13 cellular contexts compared by ENCODE assay signal in the genomic region with DNA sequence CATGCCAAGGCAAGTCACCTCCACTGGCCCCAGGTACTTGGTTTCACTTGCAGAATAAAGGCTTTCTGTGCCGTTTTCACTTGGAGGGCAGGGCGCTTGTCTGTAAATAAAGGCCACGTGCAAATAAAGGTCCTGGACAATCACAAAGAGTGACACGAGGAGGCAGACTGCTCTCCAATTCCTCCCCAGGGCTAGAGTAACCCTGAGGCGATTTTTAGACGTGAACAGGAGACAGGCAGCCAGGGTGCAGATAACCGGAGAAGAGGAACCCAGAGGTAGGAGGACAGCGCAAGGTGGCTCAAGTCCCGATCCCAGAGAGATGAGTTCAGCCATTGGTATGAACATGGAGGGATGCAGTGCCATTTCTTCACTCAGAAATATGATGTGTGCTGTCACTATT.
DNase-seq lines count a peak whose midpoint lies in the region; ATAC-seq and TF ChIP-seq lines count a peak whose summit lies in the region.
"Had no signal": no experiment of that assay in that cellular context is flagged by ENCODE, and none has a peak within 500 bp of the region (broad histone marks: within the 10 kb centered on the region; RNA-seq: fewer than 3 reads in every experiment).

No MANE protein-coding gene starts in this region.

- ATAC-seq in GM23338 = no peak
- ATAC-seq: A549; CD8-positive, alpha-beta T cell had no signal

- H3K36me3 ChIP-seq in GM23338 (ENCODE audit: insufficient read depth) (no peaks in the 10 kb centered on the region; the same call in 1 of the 2 replicates), trophoblast cell (ENCODE audit: control insufficient read depth in 1 of 2, insufficient read depth in 2 of 2, low read length in 2 of 2) (no peaks in the 10 kb centered on the region)

- no peak overlapping the region for H3K27ac Mint-ChIP-seq in GM23338
- H3K27ac Mint-ChIP-seq: CD8-positive, alpha-beta T cell; HFFc6 had no signal

- H2BK12ac ChIP-seq in trophoblast cell (ENCODE audit: low read length) = no peak overlapping the region

- DNase-seq in NCI-H2196 (lab: John Stamatoyannopoulos, UW; ENCODE audit: unreplicated experiment) (peak; percentile 13), NCI-H2196 treated with DMSO at 0.1 percent for 48 hours (lab: John Stamatoyannopoulos, UW; ENCODE audit: unreplicated experiment) (no peak), COLO668 (lab: John Stamatoyannopoulos, UW; ENCODE audit: unreplicated experiment) (peak; percentile 29), GM23338 (ENCODE audit: low spot score) (no peak), trophoblast cell (peak; percentile 50 to 80), NCI-H2107 (lab: John Stamatoyannopoulos, UW) (no peak)
- DNase-seq: Calu3; CD8-positive, alpha-beta T cell; DMS 273 treated with DMSO at 0.1 percent for 48 hours; HCEC 1CT; HFFc6 had no signal

- H3K27ac ChIP-seq in GM23338 (ENCODE audit: low read depth) = no peak overlapping the region
- no peak overlapping the region for H3K27ac ChIP-seq in trophoblast cell (ENCODE audit: low read depth, low read length)
- H3K27ac ChIP-seq: A549 had no signal

- no peak overlapping the region for H3K4ac ChIP-seq in trophoblast cell (ENCODE audit: low read depth, low read length)

- H3K9me3 ChIP-seq in trophoblast cell (ENCODE audit: insufficient read depth, low read depth, low read length) = no peaks in the 10 kb centered on the region
- H3K9me3 ChIP-seq: A549 had no signal

- no peak overlapping the region for H3K23ac ChIP-seq in trophoblast cell (ENCODE audit: low read length)

- H3K36me3 Mint-ChIP-seq in GM23338 (ENCODE audit: low read depth) = no peaks in the 10 kb centered on the region
- H3K36me3 Mint-ChIP-seq: CD14-positive monocyte; CD8-positive, alpha-beta T cell had no signal

- H4K91ac ChIP-seq in trophoblast cell (ENCODE audit: low read depth, low read length) = no peak overlapping the region

- H4K20me1 ChIP-seq in GM23338 (replicated peaks; ENCODE audit: insufficient read depth) = no peaks in the 10 kb centered on the region

- H4K12ac ChIP-seq in trophoblast cell (ENCODE audit: low read depth, low read length) = no peak overlapping the region

- TF ChIP-seq CTCF in GM23338 (conservative IDR thresholded peaks at IDR 0.05; ENCODE audit: low read depth in 2 of 2) = no peak

- H3K18ac ChIP-seq in trophoblast cell (ENCODE audit: low read length) = no peak overlapping the region

- no peaks in the 10 kb centered on the region for H3K79me1 ChIP-seq in trophoblast cell (ENCODE audit: low read length)

- no peak overlapping the region for H3K9ac ChIP-seq in trophoblast cell (ENCODE audit: low read length)

- H3K4me2 ChIP-seq in GM23338 = no peak overlapping the region
- no peak overlapping the region for H3K4me2 ChIP-seq in trophoblast cell (ENCODE audit: low read length)
- H3K4me2 ChIP-seq: A549 had no signal

- H3K27me3 Mint-ChIP-seq in GM23338 (ENCODE audit: insufficient read depth, low read depth, poor library complexity) = peaks cover 3% of the 10 kb centered on the region

- H2BK120ac ChIP-seq in trophoblast cell (ENCODE audit: insufficient read depth, low read length, poor library complexity) = no peak overlapping the region

- WGBS in trophoblast cell (ENCODE audit: extremely low coverage, insufficient coverage, insufficient read length) = no CpG with 5 or more reads among the region's 9 CpGs

- H3K4me1 Mint-ChIP-seq in GM23338 = no peaks in the 10 kb centered on the region
- H3K4me1 Mint-ChIP-seq: CD14-positive monocyte had no signal

- no peaks in the 10 kb centered on the region for H3K79me2 ChIP-seq in GM23338 (replicated peaks; ENCODE audit: insufficient read depth)
- H3K79me2 ChIP-seq in trophoblast cell (ENCODE audit: control insufficient read depth, insufficient read depth, low read length, poor library complexity) = no peaks in the 10 kb centered on the region

- H4K8ac ChIP-seq in trophoblast cell (ENCODE audit: low read depth, low read length) = no peak overlapping the region

- no peak overlapping the region for H3K14ac ChIP-seq in trophoblast cell (ENCODE audit: low read length)

- H3K4me1 ChIP-seq in GM23338 (ENCODE audit: insufficient read depth) = no peaks in the 10 kb centered on the region
- no peaks in the 10 kb centered on the region for H3K4me1 ChIP-seq in trophoblast cell (ENCODE audit: control insufficient read depth in 1 of 2, insufficient read depth in 2 of 2, low read length in 2 of 2)
- H3K4me1 ChIP-seq: A549 had no signal

- H2AFZ ChIP-seq in GM23338 = peak overlapping the region; percentile 56; the same call in 1 of the 2 replicates
- H2AFZ ChIP-seq in trophoblast cell (ENCODE audit: insufficient read depth, low read length, poor library complexity) = no peak overlapping the region

- H2BK5ac ChIP-seq in trophoblast cell (ENCODE audit: low read depth, low read length, poor library complexity) = no peak overlapping the region

- H3K4me3 Mint-ChIP-seq in GM23338 = no peak overlapping the region
- H3K4me3 Mint-ChIP-seq: CD14-positive monocyte; CD8-positive, alpha-beta T cell; HFFc6 had no signal

- H2AK5ac ChIP-seq in trophoblast cell (ENCODE audit: low read length) = no peak overlapping the region

- H3K27me3 ChIP-seq in GM23338 (ENCODE audit: insufficient read depth) (no peaks in the 10 kb centered on the region), trophoblast cell (ENCODE audit: insufficient read depth, low read length) (no peaks in the 10 kb centered on the region)

- no peaks in the 10 kb centered on the region; the same call in 2 of the 3 replicates for H3K9me3 Mint-ChIP-seq in GM23338

- no peaks in the 10 kb centered on the region for H3F3A ChIP-seq in GM23338 (replicated peaks; ENCODE audit: low read depth)

- no peak overlapping the region for H3K4me3 ChIP-seq in GM23338
- H3K4me3 ChIP-seq in trophoblast cell (ENCODE audit: low read depth, low read length) = no peak overlapping the region
- H3K4me3 ChIP-seq: A549 had no signal

- H3K9me2 ChIP-seq in GM23338 (ENCODE audit: insufficient read depth) = 0 out of 2 replicates have a peak, but pooled peaks cover 3% of the 10 kb centered on the region

TF ChIP-seq in GM23338, 12 proteins besides CTCF, POLR2A, EP300 and RAD21 (continues in another document):
- TF ChIP-seq ZNF331 (CRISPR knock-in tag; IDR thresholded peaks at IDR 0.05; ENCODE audit: low read depth) (no peak), EZH2 (IDR thresholded peaks at IDR 0.05; ENCODE audit: low read depth, unreplicated experiment) (no peak), POLR2AphosphoS5 (IDR thresholded peaks at IDR 0.05; ENCODE audit: low read depth) (no peak), JUNB (IDR thresholded peaks at IDR 0.05; ENCODE audit: unreplicated experiment) (no peak)
- TF ChIP-seq, protein P1, sequence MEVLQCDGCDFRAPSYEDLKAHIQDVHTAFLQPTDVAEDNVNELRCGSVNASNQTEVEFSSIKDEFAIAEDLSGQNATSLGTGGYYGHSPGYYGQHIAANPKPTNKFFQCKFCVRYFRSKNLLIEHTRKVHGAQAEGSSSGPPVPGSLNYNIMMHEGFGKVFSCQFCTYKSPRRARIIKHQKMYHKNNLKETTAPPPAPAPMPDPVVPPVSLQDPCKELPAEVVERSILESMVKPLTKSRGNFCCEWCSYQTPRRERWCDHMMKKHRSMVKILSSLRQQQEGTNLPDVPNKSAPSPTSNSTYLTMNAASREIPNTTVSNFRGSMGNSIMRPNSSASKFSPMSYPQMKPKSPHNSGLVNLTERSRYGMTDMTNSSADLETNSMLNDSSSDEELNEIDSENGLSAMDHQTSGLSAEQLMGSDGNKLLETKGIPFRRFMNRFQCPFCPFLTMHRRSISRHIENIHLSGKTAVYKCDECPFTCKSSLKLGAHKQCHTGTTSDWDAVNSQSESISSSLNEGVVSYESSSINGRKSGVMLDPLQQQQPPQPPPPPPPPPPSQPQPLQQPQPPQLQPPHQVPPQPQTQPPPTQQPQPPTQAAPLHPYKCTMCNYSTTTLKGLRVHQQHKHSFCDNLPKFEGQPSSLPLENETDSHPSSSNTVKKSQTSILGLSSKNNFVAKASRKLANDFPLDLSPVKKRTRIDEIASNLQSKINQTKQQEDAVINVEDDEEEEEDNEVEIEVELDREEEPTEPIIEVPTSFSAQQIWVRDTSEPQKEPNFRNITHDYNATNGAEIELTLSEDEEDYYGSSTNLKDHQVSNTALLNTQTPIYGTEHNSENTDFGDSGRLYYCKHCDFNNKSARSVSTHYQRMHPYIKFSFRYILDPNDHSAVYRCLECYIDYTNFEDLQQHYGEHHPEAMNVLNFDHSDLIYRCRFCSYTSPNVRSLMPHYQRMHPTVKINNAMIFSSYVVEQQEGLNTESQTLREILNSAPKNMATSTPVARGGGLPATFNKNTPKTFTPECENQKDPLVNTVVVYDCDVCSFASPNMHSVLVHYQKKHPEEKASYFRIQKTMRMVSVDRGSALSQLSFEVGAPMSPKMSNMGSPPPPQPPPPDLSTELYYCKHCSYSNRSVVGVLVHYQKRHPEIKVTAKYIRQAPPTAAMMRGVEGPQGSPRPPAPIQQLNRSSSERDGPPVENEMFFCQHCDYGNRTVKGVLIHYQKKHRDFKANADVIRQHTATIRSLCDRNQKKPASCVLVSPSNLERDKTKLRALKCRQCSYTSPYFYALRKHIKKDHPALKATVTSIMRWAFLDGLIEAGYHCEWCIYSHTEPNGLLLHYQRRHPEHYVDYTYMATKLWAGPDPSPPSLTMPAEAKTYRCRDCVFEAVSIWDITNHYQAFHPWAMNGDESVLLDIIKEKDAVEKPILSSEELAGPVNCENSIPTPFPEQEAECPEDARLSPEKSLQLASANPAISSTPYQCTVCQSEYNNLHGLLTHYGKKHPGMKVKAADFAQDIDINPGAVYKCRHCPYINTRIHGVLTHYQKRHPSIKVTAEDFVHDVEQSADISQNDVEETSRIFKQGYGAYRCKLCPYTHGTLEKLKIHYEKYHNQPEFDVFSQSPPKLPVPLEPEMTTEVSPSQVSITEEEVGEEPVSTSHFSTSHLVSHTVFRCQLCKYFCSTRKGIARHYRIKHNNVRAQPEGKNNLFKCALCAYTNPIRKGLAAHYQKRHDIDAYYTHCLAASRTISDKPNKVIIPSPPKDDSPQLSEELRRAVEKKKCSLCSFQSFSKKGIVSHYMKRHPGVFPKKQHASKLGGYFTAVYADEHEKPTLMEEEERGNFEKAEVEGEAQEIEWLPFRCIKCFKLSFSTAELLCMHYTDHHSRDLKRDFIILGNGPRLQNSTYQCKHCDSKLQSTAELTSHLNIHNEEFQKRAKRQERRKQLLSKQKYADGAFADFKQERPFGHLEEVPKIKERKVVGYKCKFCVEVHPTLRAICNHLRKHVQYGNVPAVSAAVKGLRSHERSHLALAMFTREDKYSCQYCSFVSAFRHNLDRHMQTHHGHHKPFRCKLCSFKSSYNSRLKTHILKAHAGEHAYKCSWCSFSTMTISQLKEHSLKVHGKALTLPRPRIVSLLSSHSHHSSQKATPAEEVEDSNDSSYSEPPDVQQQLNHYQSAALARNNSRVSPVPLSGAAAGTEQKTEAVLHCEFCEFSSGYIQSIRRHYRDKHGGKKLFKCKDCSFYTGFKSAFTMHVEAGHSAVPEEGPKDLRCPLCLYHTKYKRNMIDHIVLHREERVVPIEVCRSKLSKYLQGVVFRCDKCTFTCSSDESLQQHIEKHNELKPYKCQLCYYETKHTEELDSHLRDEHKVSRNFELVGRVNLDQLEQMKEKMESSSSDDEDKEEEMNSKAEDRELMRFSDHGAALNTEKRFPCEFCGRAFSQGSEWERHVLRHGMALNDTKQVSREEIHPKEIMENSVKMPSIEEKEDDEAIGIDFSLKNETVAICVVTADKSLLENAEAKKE (CRISPR knock-in tag; IDR thresholded peaks at IDR 0.05) = no peak

Comparison
In these comparisons a context has a peak if more than half of its experiments do, and no peak if none do; other contexts are left out.
1. DNase-seq: peak in NCI-H2196 (single experiment), COLO668 (single experiment) and trophoblast cell (2 of 2); none in NCI-H2196 treated with DMSO at 0.1 percent for 48 hours (single experiment), GM23338 (single experiment) and NCI-H2107 (single experiment).